ENCODE assay signal across 2 cellular contexts in the genomic region with DNA sequence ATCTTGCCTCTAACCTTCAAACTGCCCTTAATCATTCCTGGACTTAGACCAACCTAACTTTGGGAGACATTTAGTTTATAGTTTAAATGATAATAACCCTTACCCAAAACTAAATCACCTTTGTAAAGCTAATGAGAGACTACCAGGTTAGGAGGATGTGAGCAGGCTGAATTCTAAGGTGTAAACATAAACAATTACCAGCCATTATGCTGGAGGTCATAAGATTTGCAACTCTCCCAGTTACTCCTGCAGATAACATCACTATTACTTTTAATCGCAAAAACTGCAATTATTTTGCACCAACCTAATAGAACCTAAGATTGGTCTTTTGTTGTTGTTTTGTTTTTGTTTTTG.
TF ChIP-seq lines count a peak whose summit lies in the region.

No MANE protein-coding gene starts in this region.

TF ChIP-seq in GM12878, 131 proteins besides CTCF, POLR2A, EP300 and RAD21:
- TF ChIP-seq ZNF384 (IDR thresholded peaks at IDR 0.05; ENCODE audit: borderline replicate concordance, low read depth, low read length) (no peak), SPI1 (IDR thresholded peaks at IDR 0.05; ENCODE audit: borderline replicate concordance, insufficient read depth, low read depth, low read length) (no peak), ZSCAN29 (IDR thresholded peaks at IDR 0.05) (no peak)
- TF ChIP-seq, protein P1, sequence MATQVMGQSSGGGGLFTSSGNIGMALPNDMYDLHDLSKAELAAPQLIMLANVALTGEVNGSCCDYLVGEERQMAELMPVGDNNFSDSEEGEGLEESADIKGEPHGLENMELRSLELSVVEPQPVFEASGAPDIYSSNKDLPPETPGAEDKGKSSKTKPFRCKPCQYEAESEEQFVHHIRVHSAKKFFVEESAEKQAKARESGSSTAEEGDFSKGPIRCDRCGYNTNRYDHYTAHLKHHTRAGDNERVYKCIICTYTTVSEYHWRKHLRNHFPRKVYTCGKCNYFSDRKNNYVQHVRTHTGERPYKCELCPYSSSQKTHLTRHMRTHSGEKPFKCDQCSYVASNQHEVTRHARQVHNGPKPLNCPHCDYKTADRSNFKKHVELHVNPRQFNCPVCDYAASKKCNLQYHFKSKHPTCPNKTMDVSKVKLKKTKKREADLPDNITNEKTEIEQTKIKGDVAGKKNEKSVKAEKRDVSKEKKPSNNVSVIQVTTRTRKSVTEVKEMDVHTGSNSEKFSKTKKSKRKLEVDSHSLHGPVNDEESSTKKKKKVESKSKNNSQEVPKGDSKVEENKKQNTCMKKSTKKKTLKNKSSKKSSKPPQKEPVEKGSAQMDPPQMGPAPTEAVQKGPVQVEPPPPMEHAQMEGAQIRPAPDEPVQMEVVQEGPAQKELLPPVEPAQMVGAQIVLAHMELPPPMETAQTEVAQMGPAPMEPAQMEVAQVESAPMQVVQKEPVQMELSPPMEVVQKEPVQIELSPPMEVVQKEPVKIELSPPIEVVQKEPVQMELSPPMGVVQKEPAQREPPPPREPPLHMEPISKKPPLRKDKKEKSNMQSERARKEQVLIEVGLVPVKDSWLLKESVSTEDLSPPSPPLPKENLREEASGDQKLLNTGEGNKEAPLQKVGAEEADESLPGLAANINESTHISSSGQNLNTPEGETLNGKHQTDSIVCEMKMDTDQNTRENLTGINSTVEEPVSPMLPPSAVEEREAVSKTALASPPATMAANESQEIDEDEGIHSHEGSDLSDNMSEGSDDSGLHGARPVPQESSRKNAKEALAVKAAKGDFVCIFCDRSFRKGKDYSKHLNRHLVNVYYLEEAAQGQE (IDR thresholded peaks at IDR 0.05; ENCODE audit: low read depth, low read length) = no peak

TF ChIP-seq in HepG2, 621 proteins besides CTCF, POLR2A, EP300 and RAD21:
- TF ChIP-seq, protein P2, sequence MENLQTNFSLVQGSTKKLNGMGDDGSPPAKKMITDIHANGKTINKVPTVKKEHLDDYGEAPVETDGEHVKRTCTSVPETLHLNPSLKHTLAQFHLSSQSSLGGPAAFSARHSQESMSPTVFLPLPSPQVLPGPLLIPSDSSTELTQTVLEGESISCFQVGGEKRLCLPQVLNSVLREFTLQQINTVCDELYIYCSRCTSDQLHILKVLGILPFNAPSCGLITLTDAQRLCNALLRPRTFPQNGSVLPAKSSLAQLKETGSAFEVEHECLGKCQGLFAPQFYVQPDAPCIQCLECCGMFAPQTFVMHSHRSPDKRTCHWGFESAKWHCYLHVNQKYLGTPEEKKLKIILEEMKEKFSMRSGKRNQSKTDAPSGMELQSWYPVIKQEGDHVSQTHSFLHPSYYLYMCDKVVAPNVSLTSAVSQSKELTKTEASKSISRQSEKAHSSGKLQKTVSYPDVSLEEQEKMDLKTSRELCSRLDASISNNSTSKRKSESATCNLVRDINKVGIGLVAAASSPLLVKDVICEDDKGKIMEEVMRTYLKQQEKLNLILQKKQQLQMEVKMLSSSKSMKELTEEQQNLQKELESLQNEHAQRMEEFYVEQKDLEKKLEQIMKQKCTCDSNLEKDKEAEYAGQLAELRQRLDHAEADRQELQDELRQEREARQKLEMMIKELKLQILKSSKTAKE (CRISPR knock-in tag; IDR thresholded peaks at IDR 0.05; ENCODE audit: borderline replicate concordance) = no peak
- TF ChIP-seq, protein P3, sequence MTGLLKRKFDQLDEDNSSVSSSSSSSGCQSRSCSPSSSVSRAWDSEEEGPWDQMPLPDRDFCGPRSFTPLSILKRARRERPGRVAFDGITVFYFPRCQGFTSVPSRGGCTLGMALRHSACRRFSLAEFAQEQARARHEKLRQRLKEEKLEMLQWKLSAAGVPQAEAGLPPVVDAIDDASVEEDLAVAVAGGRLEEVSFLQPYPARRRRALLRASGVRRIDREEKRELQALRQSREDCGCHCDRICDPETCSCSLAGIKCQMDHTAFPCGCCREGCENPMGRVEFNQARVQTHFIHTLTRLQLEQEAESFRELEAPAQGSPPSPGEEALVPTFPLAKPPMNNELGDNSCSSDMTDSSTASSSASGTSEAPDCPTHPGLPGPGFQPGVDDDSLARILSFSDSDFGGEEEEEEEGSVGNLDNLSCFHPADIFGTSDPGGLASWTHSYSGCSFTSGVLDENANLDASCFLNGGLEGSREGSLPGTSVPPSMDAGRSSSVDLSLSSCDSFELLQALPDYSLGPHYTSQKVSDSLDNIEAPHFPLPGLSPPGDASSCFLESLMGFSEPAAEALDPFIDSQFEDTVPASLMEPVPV (CRISPR knock-in tag; IDR thresholded peaks at IDR 0.05) = no peak
- TF ChIP-seq, protein P4, sequence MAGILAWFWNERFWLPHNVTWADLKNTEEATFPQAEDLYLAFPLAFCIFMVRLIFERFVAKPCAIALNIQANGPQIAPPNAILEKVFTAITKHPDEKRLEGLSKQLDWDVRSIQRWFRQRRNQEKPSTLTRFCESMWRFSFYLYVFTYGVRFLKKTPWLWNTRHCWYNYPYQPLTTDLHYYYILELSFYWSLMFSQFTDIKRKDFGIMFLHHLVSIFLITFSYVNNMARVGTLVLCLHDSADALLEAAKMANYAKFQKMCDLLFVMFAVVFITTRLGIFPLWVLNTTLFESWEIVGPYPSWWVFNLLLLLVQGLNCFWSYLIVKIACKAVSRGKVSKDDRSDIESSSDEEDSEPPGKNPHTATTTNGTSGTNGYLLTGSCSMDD (CRISPR knock-in tag; IDR thresholded peaks at IDR 0.05) = no peak
- TF ChIP-seq, protein P5, sequence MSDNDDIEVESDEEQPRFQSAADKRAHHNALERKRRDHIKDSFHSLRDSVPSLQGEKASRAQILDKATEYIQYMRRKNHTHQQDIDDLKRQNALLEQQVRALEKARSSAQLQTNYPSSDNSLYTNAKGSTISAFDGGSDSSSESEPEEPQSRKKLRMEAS (IDR thresholded peaks at IDR 0.05) = no peak
- no peak for TF ChIP-seq NRL (CRISPR knock-in tag; IDR thresholded peaks at IDR 0.05; ENCODE audit: borderline replicate concordance)
- no peak for TF ChIP-seq JARID2 (CRISPR knock-in tag; IDR thresholded peaks at IDR 0.05; ENCODE audit: insufficient replicate concordance)
- no peak for TF ChIP-seq ZBTB38 (CRISPR knock-in tag; IDR thresholded peaks at IDR 0.05)
- no peak for TF ChIP-seq HNRNPL (IDR thresholded peaks at IDR 0.05; ENCODE audit: low read depth, low read length)
- no peak for TF ChIP-seq ZNF274 (CRISPR knock-in tag; IDR thresholded peaks at IDR 0.05)
- TF ChIP-seq REL (CRISPR knock-in tag; conservative IDR thresholded peaks at IDR 0.05) = no peak
- no peak for TF ChIP-seq ZNF33B (CRISPR knock-in tag; IDR thresholded peaks at IDR 0.05)
- TF ChIP-seq SRSF9 (IDR thresholded peaks at IDR 0.05; ENCODE audit: borderline replicate concordance, insufficient read depth, low read depth, low read length, poor library complexity, severe bottlenecking) = no peak
- TF ChIP-seq HMG20B (CRISPR knock-in tag; conservative IDR thresholded peaks at IDR 0.05) = no peak
- TF ChIP-seq KLF16 (CRISPR knock-in tag; IDR thresholded peaks at IDR 0.05) = no peak
- no peak for TF ChIP-seq ZNF672 (CRISPR knock-in tag; IDR thresholded peaks at IDR 0.05)
- no peak for TF ChIP-seq SP1 (IDR thresholded peaks at IDR 0.05)
- no peak for TF ChIP-seq SP1 (CRISPR knock-in tag; IDR thresholded peaks at IDR 0.05)
